ENCODE assay signal across 8 cellular contexts in the genomic region with DNA sequence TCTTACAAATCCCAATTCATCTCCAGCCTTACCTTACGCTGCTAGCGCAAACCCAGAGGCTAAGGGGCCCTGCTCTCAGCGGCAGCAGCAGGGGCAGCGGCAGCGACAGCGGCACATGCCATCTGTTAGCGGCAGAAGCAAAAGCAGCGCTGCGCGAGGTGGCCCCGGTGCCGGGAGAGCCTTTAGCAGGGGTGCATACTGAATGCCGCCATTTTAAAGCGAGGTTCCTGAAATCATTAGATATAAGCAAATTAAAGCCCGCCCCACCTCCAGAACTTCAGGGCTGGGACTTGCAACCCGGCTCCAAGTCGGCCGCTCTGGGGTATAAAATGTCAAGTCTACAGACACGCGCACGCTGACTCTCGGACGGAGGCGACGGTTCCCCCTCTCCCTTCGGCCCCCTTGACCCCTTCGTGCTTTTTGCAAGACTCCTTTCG. TPM values are rescaled to one million over a fixed set of nuclear protein-coding genes. Genes with fewer than 3 reads are reported as not detected.
DNase-seq lines count a peak whose midpoint lies in the region; ATAC-seq and TF ChIP-seq lines count a peak whose summit lies in the region.

A gene with protein sequence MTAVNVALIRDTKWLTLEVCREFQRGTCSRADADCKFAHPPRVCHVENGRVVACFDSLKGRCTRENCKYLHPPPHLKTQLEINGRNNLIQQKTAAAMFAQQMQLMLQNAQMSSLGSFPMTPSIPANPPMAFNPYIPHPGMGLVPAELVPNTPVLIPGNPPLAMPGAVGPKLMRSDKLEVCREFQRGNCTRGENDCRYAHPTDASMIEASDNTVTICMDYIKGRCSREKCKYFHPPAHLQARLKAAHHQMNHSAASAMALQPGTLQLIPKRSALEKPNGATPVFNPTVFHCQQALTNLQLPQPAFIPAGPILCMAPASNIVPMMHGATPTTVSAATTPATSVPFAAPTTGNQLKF (minus strand): TSS at position 220 of the 437 bp plus-strand sequence. CDS start 49,427 bp downstream, outside the sequence.

- 2 to 3% methylated on average over 15 to 27 of the region's 28 CpGs for WGBS in GM23248 (ENCODE audit: low coverage in 1 of 2, low lambda C conversion rate in 2 of 2, missing lambda C conversion rate in 2 of 2), 2 experiments
- WGBS in SK-N-SH (ENCODE audit: low lambda C conversion rate), result 11% methylated on average over 24 of the region's 28 CpGs
- 0 to 37% (median 16%) methylated on average over 25 to 28 of the region's 28 CpGs for WGBS in heart left ventricle, 4 donors

- H3K9ac ChIP-seq in GM23248 (peak within 1 kb of the TSS; percentile 78), Loucy (ENCODE audit: low read depth, low read length, poor library complexity, severe bottlenecking) (peak within 1 kb of the TSS; percentile 96), SK-N-SH (peak within 1 kb of the TSS; percentile 9; the same call in 1 of the 2 replicates)

- TF ChIP-seq CTCF in Loucy (conservative IDR thresholded peaks at IDR 0.05; ENCODE audit: low read length) (no peak), SK-N-SH (IDR thresholded peaks at IDR 0.05) (no peak), heart left ventricle (IDR thresholded peaks at IDR 0.05) (no peak)

- H2AFZ ChIP-seq in GM23248 (peak within 1 kb of the TSS; percentile 98), Loucy (ENCODE audit: low read length) (peak within 1 kb of the TSS; percentile 79), SK-N-SH (ENCODE audit: low read depth) (peak within 1 kb of the TSS; percentile 71)

- H3K4me2 ChIP-seq in GM23248 (ENCODE audit: unreplicated experiment) (peak within 1 kb of the TSS; percentile 79), Loucy (ENCODE audit: low read depth, low read length, poor library complexity, severe bottlenecking) (peak within 1 kb of the TSS; percentile 94), SK-N-SH (peak within 1 kb of the TSS; percentile 71)

- H3K27me3 ChIP-seq in GM23248 (replicated peaks; ENCODE audit: insufficient read depth) (0 out of 2 replicates have a peak, but pooled peaks cover 8% of the 10 kb centered on the region), Loucy (ENCODE audit: insufficient read depth, low read length, poor library complexity, severe bottlenecking) (no peaks in the 10 kb centered on the region), SK-N-SH (ENCODE audit: insufficient read depth) (peaks cover 35% of the 10 kb centered on the region), heart left ventricle (peaks cover 0 to 10% (median 0%) of the 10 kb centered on the region in 9 donors)

- H3K9me3 ChIP-seq in GM23248 (ENCODE audit: low read depth) (no peaks in the 10 kb centered on the region), Loucy (ENCODE audit: insufficient read depth, low read depth, low read length) (no peaks in the 10 kb centered on the region), SK-N-SH (no peaks in the 10 kb centered on the region), heart left ventricle (no peaks in the 10 kb centered on the region)

- no peak for TF ChIP-seq POLR2A in heart left ventricle (IDR thresholded peaks at IDR 0.05)

- H3K4me1 ChIP-seq in GM23248 (ENCODE audit: insufficient read depth) (0 out of 2 replicates have a peak, but pooled peaks cover 4% of the 10 kb centered on the region), Loucy (ENCODE audit: insufficient read depth, low read length, poor library complexity, severe bottlenecking) (peaks cover 39% of the 10 kb centered on the region), SK-N-SH (ENCODE audit: control insufficient read depth in 1 of 2, insufficient read depth in 2 of 2, low read depth in 1 of 2, low read length in 1 of 2) (no peaks in the 10 kb centered on the region; a peak in 2 of 4 replicates), heart left ventricle (peaks cover 0 to 18% (median 0%) of the 10 kb centered on the region in 12 donors)

- H3K9me3 Mint-ChIP-seq in activated naive CD4-positive, alpha-beta T cell treated with anti-CD3 and anti-CD28 coated beads, Interleukin-2, amount 50 U/mL, for 72 hours, result no peaks in the 10 kb centered on the region

- peak within 1 kb of the TSS; percentile 96 to 98 for H3K27ac Mint-ChIP-seq in activated naive CD4-positive, alpha-beta T cell treated with anti-CD3 and anti-CD28 coated beads, Interleukin-2, amount 50 U/mL, for 72 hours

- H4K20me1 ChIP-seq in GM23248 (ENCODE audit: insufficient read depth) (no peaks in the 10 kb centered on the region), Loucy (ENCODE audit: insufficient read depth, low read length, poor library complexity, severe bottlenecking) (no peaks in the 10 kb centered on the region), SK-N-SH (ENCODE audit: insufficient read depth) (no peaks in the 10 kb centered on the region)

- H3K36me3 ChIP-seq in GM23248 (ENCODE audit: low read depth), result no peaks in the 10 kb centered on the region
- no peaks in the 10 kb centered on the region for H3K36me3 ChIP-seq in Loucy (ENCODE audit: insufficient read depth, low read length)
- no peaks in the 10 kb centered on the region for H3K36me3 ChIP-seq in SK-N-SH (replicated peaks in 1 of 2; ENCODE audit: control insufficient read depth in 1 of 2, insufficient read depth in 2 of 2, low read length in 1 of 2)
- H3K36me3 ChIP-seq in heart left ventricle, result no peaks in the 10 kb centered on the region

- H3K4me3 ChIP-seq in GM23248, result peak within 1 kb of the TSS; percentile 90
- H3K4me3 ChIP-seq in Loucy (ENCODE audit: low read length, poor library complexity, severe bottlenecking), result peak within 1 kb of the TSS; percentile 84
- H3K4me3 ChIP-seq in SK-N-SH (ENCODE audit: low read depth in 2 of 2, low read length in 1 of 2), result peak within 1 kb of the TSS; percentile 51 to 58
- peak within 1 kb of the TSS; percentile 23 to 82 (median 63) for H3K4me3 ChIP-seq in heart left ventricle

- POLR2A ChIA-PET in SK-N-SH (lab: Yijun Ruan, JAX), result no interaction called here

- H3K36me3 Mint-ChIP-seq in activated naive CD4-positive, alpha-beta T cell treated with anti-CD3 and anti-CD28 coated beads, Interleukin-2, amount 50 U/mL, for 72 hours, result peaks cover 0 to 9% of the 10 kb centered on the region in 2 donors

- TF ChIP-seq EP300 in SK-N-SH (IDR thresholded peaks at IDR 0.05; ENCODE audit: borderline replicate concordance in 1 of 2, low read depth in 1 of 2, low read length in 1 of 2), result no peak

- ATAC-seq in activated naive CD4-positive, alpha-beta T cell treated with anti-CD3 and anti-CD28 coated beads, Interleukin-2, amount 50 U/mL, for 72 hours, result peak; percentile 56 to 71
- ATAC-seq in heart left ventricle, result peak; percentile 47 to 71 (median 65)

- TF ChIP-seq RAD21 in SK-N-SH (IDR thresholded peaks at IDR 0.05; ENCODE audit: low read length), result no peak

- intact Hi-C loops in heart left ventricle (cut with DNase I) (loop anchor here in 1 of 10 donors (10.0 kb wide), 1 partner anchor 194 kb away; no protein-coding TSS in a partner anchor), posterior cingulate gyrus (cut with DNase I) (no loop called here)

- peak; percentile 26 for DNase-seq in EL
- DNase-seq in GM23248, result peak; percentile 60
- peak; percentile 52 for DNase-seq in SK-N-SH
- peak; percentile 39 to 58 for DNase-seq in activated naive CD4-positive, alpha-beta T cell treated with anti-CD3 and anti-CD28 coated beads, Interleukin-2, amount 50 U/mL, for 72 hours (ENCODE audit: low spot score in 2 of 2)
- peak; percentile 17 to 70 (median 40) for DNase-seq in heart left ventricle
- DNase-seq in posterior cingulate gyrus, result peak in 9 of 10 donors; percentile 3 to 86 (median 31)
- no peak for DNase-seq in putamen (ENCODE audit: low spot score)

- H3K79me2 ChIP-seq in GM23248 (ENCODE audit: insufficient read depth) (no peaks in the 10 kb centered on the region), Loucy (ENCODE audit: insufficient read depth, low read length) (peaks cover 46% of the 10 kb centered on the region), SK-N-SH (ENCODE audit: insufficient read depth) (no peaks in the 10 kb centered on the region)

- no peaks in the 10 kb centered on the region for H3K9me2 ChIP-seq in GM23248 (ENCODE audit: insufficient read depth)
- no peaks in the 10 kb centered on the region for H3K9me2 ChIP-seq in Loucy (replicated peaks; ENCODE audit: low read depth, low read length)
- H3K9me2 ChIP-seq in SK-N-SH, result no peaks in the 10 kb centered on the region

- CTCF ChIA-PET in SK-N-SH (lab: Yijun Ruan, JAX), result interaction anchor here (0.7 to 1.9 kb wide), 2 partner anchors 124 to 224 kb away, joined by 3 to 6 read pairs; no protein-coding TSS in a partner anchor

- H3F3A ChIP-seq in GM23248 (ENCODE audit: insufficient read depth) (no peaks in the 10 kb centered on the region), Loucy (ENCODE audit: low read depth) (no peaks in the 10 kb centered on the region), SK-N-SH (replicated peaks; ENCODE audit: insufficient read depth) (no peaks in the 10 kb centered on the region)

- H3K27ac ChIP-seq in GM23248, result peak within 1 kb of the TSS; percentile 36; the same call in 1 of the 2 replicates
- peak within 1 kb of the TSS in 1 of 2 experiments; percentile 43; a peak in 2 of 4 replicates for H3K27ac ChIP-seq in SK-N-SH (ENCODE audit: low read depth in 2 of 2, low read length in 1 of 2)
- H3K27ac ChIP-seq in heart left ventricle, result peak within 1 kb of the TSS in 11 of 12 donors; percentile 43 to 90 (median 72)

- in situ Hi-C loops in GM23248 (cut with MboI), result no loop called here

TF ChIP-seq in SK-N-SH, 30 proteins besides CTCF, POLR2A, EP300 and RAD21:
- TF ChIP-seq YY1 (IDR thresholded peaks at IDR 0.05; ENCODE audit: low read depth) (peak; percentile 56; the same call in 1 of the 2 replicates), TEAD4 (IDR thresholded peaks at IDR 0.05; ENCODE audit: borderline replicate concordance, insufficient read depth) (no peak), JUND (IDR thresholded peaks at IDR 0.05) (no peak), TAF1 (IDR thresholded peaks at IDR 0.05; ENCODE audit: borderline replicate concordance, low read depth, low read length) (no peak)
- TF ChIP-seq, protein P1, sequence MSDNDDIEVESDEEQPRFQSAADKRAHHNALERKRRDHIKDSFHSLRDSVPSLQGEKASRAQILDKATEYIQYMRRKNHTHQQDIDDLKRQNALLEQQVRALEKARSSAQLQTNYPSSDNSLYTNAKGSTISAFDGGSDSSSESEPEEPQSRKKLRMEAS (IDR thresholded peaks at IDR 0.05; ENCODE audit: low read depth), result 0 out of 2 replicates have a peak, but pooled peaks have one; percentile 25
TF ChIP-seq in SK-N-SH: peak in this region for 2.

RNA-seq across cellular contexts. Expression of the gene that starts here (rescaled TPM):
- 2.4 and 8.7 TPM in 2 replicates for total RNA-seq in GM23248 (2014; rRNA removed; shearing (Covaris generic))
- polyA plus RNA-seq in GM23248 (2016; fragmentation: Nextera tagmentation; extraction: Ambion mirVana), result 0.57 and 0.88 TPM in 2 replicates
- 0.21 and 0.23 TPM in 2 replicates for polyA plus RNA-seq in SK-N-SH (2012; rRNA removed)
- polyA plus RNA-seq in SK-N-SH (2012; cell fraction: cytosol; rRNA removed), result 0.24 and 0.38 TPM in 2 replicates
- 0.33 and 0.40 TPM in 2 replicates for polyA plus RNA-seq in SK-N-SH (2012; cell fraction: nucleus; rRNA removed)
- total RNA-seq in activated naive CD4-positive, alpha-beta T cell treated with anti-CD3 and anti-CD28 coated beads, Interleukin-2, amount 50 U/mL, for 72 hours, result 10 to 100 TPM in 1 of 2 donors, 1 to 10 TPM in 1; 6.9 to 11.3 TPM
- 10 to 100 TPM in 5 of 9 donors, 1 to 10 TPM in 4; 4.6 to 21.9 (median 10.4) TPM for total RNA-seq in heart left ventricle
- polyA plus RNA-seq in heart left ventricle, result 1 to 10 TPM in 1 of 2 donors, under 1 TPM in 1; 0.71 to 4.4 TPM

Comparison
In these comparisons a context has a peak if more than half of its experiments do, and no peak if none do; other contexts are left out.
1. Peak in DNase-seq, H3K4me3 ChIP-seq, H3K9ac ChIP-seq and H3K4me2 ChIP-seq in SK-N-SH; RNA of the gene not detected or under 1 TPM.
2. H3K9ac ChIP-seq: peak in every context shown above with its lines; median percentile 96 in Loucy; 78 in GM23248; 9 in SK-N-SH.